10 cellular contexts compared by ENCODE assay signal in genomic region chr1:25821112-25821476, GRCh38. TPM values are rescaled to one million over a fixed set of nuclear protein-coding genes. Genes with fewer than 3 reads are reported as not detected.
DNase-seq lines count a peak whose midpoint lies in the region; ATAC-seq and TF ChIP-seq lines count a peak whose summit lies in the region.
"Had no signal": no experiment of that assay in that cellular context is flagged by ENCODE, and none has a peak within 500 bp of the region (broad histone marks: within the 10 kb centered on the region; RNA-seq: fewer than 3 reads in every experiment).

No MANE protein-coding gene starts in this region.

- no peaks in the 10 kb centered on the region for H3K9me3 ChIP-seq in iPS-18c (ENCODE audit: control insufficient read depth, insufficient read depth, low read length)
- no peaks in the 10 kb centered on the region for H3K9me3 ChIP-seq in subcutaneous abdominal adipose tissue (ENCODE audit: control insufficient read depth in 5 of 5, low read length in 5 of 5)

- H3K9me3 Mint-ChIP-seq in T-helper 2 cell treated with Interferon-gamma antibody and Interleukin-4, amounts not matched to agents 5 μg/mL and 100 μg/mL, for 36 hours: no peaks in the 10 kb centered on the region
- H3K9me3 Mint-ChIP-seq in activated CD8-positive, alpha-beta T cell treated with anti-CD3 and anti-CD28 coated beads, Interleukin-2, amount 10 ng/mL, durations not matched to agents 7 days and 5 days (ENCODE audit: insufficient read depth): no peaks in the 10 kb centered on the region

- DNase-seq in T-helper 2 cell treated with Interferon-gamma antibody and Interleukin-4, amounts not matched to agents 5 μg/mL and 100 μg/mL, for 36 hours (ENCODE audit: low spot score): no peak
- DNase-seq in T-helper 2 cell (no peak), foreskin keratinocyte (no peak), NCI-H2196 (lab: John Stamatoyannopoulos, UW; ENCODE audit: unreplicated experiment) (no peak)
- DNase-seq in activated CD8-positive, alpha-beta T cell treated with anti-CD3 and anti-CD28 coated beads, Interleukin-2, amount 10 ng/mL, durations not matched to agents 7 days and 5 days: no peak
- DNase-seq: midbrain, NCI-H187 treated with DMSO at 0.1 percent for 48 hours had no signal

- H3K36me3 Mint-ChIP-seq in T-helper 2 cell treated with Interferon-gamma antibody and Interleukin-4, amounts not matched to agents 5 μg/mL and 100 μg/mL, for 36 hours (ENCODE audit: low read depth): peaks cover 10% of the 10 kb centered on the region
- H3K36me3 Mint-ChIP-seq in activated CD8-positive, alpha-beta T cell treated with anti-CD3 and anti-CD28 coated beads, Interleukin-2, amount 10 ng/mL, durations not matched to agents 7 days and 5 days (ENCODE audit: low read depth): peaks cover 7% of the 10 kb centered on the region

- no peak for TF ChIP-seq CTCF in foreskin keratinocyte (conservative IDR thresholded peaks at IDR 0.05)

- H3K4me3 ChIP-seq in iPS-18c (ENCODE audit: insufficient read depth, low read depth, low read length) (peak overlapping the region; percentile 94), subcutaneous abdominal adipose tissue (ENCODE audit: low read depth in 1 of 5, low read length in 5 of 5) (peak overlapping the region; percentile 79 to 96 (median 93))

- H3K4me1 Mint-ChIP-seq in T-helper 2 cell treated with Interferon-gamma antibody and Interleukin-4, amounts not matched to agents 5 μg/mL and 100 μg/mL, for 36 hours (ENCODE audit: low read depth): peaks cover 28% of the 10 kb centered on the region
- H3K4me1 Mint-ChIP-seq in activated CD8-positive, alpha-beta T cell treated with anti-CD3 and anti-CD28 coated beads, Interleukin-2, amount 10 ng/mL, durations not matched to agents 7 days and 5 days (ENCODE audit: low read depth): peaks cover 30% of the 10 kb centered on the region

- no peak for ATAC-seq in activated CD8-positive, alpha-beta T cell treated with anti-CD3 and anti-CD28 coated beads, Interleukin-2, amount 10 ng/mL, durations not matched to agents 7 days and 5 days
- ATAC-seq in foreskin keratinocyte (no peak), GM19397 (IDR thresholded peaks at IDR 0.05; ENCODE audit: unreplicated experiment) (no peak)

- H3K27ac ChIP-seq in subcutaneous abdominal adipose tissue (ENCODE audit: low read depth, low read length) (no peak overlapping the region), foreskin keratinocyte (no peak overlapping the region)

- peak overlapping the region; percentile 1 to 96 (median 70) for H3K9ac ChIP-seq in subcutaneous abdominal adipose tissue (ENCODE audit: low read length in 5 of 5)

- H3K27me3 Mint-ChIP-seq in T-helper 2 cell treated with Interferon-gamma antibody and Interleukin-4, amounts not matched to agents 5 μg/mL and 100 μg/mL, for 36 hours (ENCODE audit: low read depth): no peaks in the 10 kb centered on the region
- no peaks in the 10 kb centered on the region for H3K27me3 Mint-ChIP-seq in activated CD8-positive, alpha-beta T cell treated with anti-CD3 and anti-CD28 coated beads, Interleukin-2, amount 10 ng/mL, durations not matched to agents 7 days and 5 days (ENCODE audit: low read depth)

- H3K36me3 ChIP-seq in subcutaneous abdominal adipose tissue (ENCODE audit: control insufficient read depth in 5 of 5, insufficient read depth in 5 of 5, low read length in 5 of 5): peaks cover 0 to 19% (median 10%) of the 10 kb centered on the region in 5 donors

- CTCF ChIA-PET in activated CD8-positive, alpha-beta T cell treated with anti-CD3 and anti-CD28 coated beads, Interleukin-2, amount 10 ng/mL, durations not matched to agents 7 days and 5 days (lab: Charles Lee): interaction anchor here (0.8 to 3.3 kb wide), 5 partner anchors 10 to 176 kb away, joined by 3 to 15 read pairs (median 9); partner anchors contain the start of gene PAFAH2

- H3K27ac Mint-ChIP-seq in T-helper 2 cell treated with Interferon-gamma antibody and Interleukin-4, amounts not matched to agents 5 μg/mL and 100 μg/mL, for 36 hours: peak overlapping the region; percentile 90
- peak overlapping the region; percentile 93 for H3K27ac Mint-ChIP-seq in activated CD8-positive, alpha-beta T cell treated with anti-CD3 and anti-CD28 coated beads, Interleukin-2, amount 10 ng/mL, durations not matched to agents 7 days and 5 days

- H3K4me3 Mint-ChIP-seq in T-helper 2 cell treated with Interferon-gamma antibody and Interleukin-4, amounts not matched to agents 5 μg/mL and 100 μg/mL, for 36 hours: peak overlapping the region; percentile 90
- H3K4me3 Mint-ChIP-seq in activated CD8-positive, alpha-beta T cell treated with anti-CD3 and anti-CD28 coated beads, Interleukin-2, amount 10 ng/mL, durations not matched to agents 7 days and 5 days: peak overlapping the region; percentile 89

- H3K4me1 ChIP-seq in subcutaneous abdominal adipose tissue (ENCODE audit: control insufficient read depth in 5 of 5, insufficient read depth in 5 of 5, low read length in 5 of 5) (peaks cover 9 to 45% (median 36%) of the 10 kb centered on the region in 5 donors), foreskin keratinocyte (peaks cover 19% of the 10 kb centered on the region)

- H3K27me3 ChIP-seq in subcutaneous abdominal adipose tissue (ENCODE audit: control insufficient read depth in 5 of 5, insufficient read depth in 4 of 5, low read length in 5 of 5) (no peaks in the 10 kb centered on the region), foreskin keratinocyte (no peaks in the 10 kb centered on the region)

- POLR2A ChIA-PET in activated CD8-positive, alpha-beta T cell treated with anti-CD3 and anti-CD28 coated beads, Interleukin-2, amount 10 ng/mL, durations not matched to agents 7 days and 5 days (lab: Charles Lee): interaction anchor here (0.7 to 2.4 kb wide), 8 partner anchors 9 to 588 kb away, joined by 3 to 8 read pairs (median 4); partner anchors contain the start of genes PAFAH2, PAQR7, RSRP1 and SYF2

RNA-seq across cellular contexts. Expression of gene MTFR1L, which starts 1.3 kb away (rescaled TPM):
- total RNA-seq in activated CD8-positive, alpha-beta T cell treated with anti-CD3 and anti-CD28 coated beads, Interleukin-2, amount 10 ng/mL, durations not matched to agents 7 days and 5 days: 10 to 100 TPM; 26.2 to 26.7 TPM
- total RNA-seq in foreskin keratinocyte: 24.1 and 25.2 TPM in 2 replicates
- polyA plus RNA-seq in foreskin keratinocyte: 20.8 and 21.7 TPM in 2 replicates

RNA-seq across cellular contexts. Expression of gene SELENON, which starts 21.1 kb away (rescaled TPM):
- total RNA-seq in activated CD8-positive, alpha-beta T cell treated with anti-CD3 and anti-CD28 coated beads, Interleukin-2, amount 10 ng/mL, durations not matched to agents 7 days and 5 days: 1 to 10 TPM; 4.5 to 5.1 TPM
- total RNA-seq in foreskin keratinocyte: 52.7 and 53.3 TPM in 2 replicates
- polyA plus RNA-seq in foreskin keratinocyte: 55.2 and 63.1 TPM in 2 replicates

RNA-seq across cellular contexts. Expression of gene AUNIP, which starts 38.2 kb away (rescaled TPM):
- total RNA-seq in activated CD8-positive, alpha-beta T cell treated with anti-CD3 and anti-CD28 coated beads, Interleukin-2, amount 10 ng/mL, durations not matched to agents 7 days and 5 days: 1 to 10 TPM; 7.8 to 9.1 TPM
- 11.5 and 13.8 TPM in 2 replicates for total RNA-seq in foreskin keratinocyte
- polyA plus RNA-seq in foreskin keratinocyte: 8.1 and 9.7 TPM in 2 replicates

RNA-seq across cellular contexts. Expression of gene PAQR7, which starts 54.4 kb away (rescaled TPM):
- 1 to 10 TPM; 3.2 to 3.3 TPM for total RNA-seq in activated CD8-positive, alpha-beta T cell treated with anti-CD3 and anti-CD28 coated beads, Interleukin-2, amount 10 ng/mL, durations not matched to agents 7 days and 5 days
- 13.9 and 14.6 TPM in 2 replicates for total RNA-seq in foreskin keratinocyte
- 12.1 and 12.2 TPM in 2 replicates for polyA plus RNA-seq in foreskin keratinocyte
